Comparison of ENCODE assay signal across 16 cellular contexts in the genomic region with DNA sequence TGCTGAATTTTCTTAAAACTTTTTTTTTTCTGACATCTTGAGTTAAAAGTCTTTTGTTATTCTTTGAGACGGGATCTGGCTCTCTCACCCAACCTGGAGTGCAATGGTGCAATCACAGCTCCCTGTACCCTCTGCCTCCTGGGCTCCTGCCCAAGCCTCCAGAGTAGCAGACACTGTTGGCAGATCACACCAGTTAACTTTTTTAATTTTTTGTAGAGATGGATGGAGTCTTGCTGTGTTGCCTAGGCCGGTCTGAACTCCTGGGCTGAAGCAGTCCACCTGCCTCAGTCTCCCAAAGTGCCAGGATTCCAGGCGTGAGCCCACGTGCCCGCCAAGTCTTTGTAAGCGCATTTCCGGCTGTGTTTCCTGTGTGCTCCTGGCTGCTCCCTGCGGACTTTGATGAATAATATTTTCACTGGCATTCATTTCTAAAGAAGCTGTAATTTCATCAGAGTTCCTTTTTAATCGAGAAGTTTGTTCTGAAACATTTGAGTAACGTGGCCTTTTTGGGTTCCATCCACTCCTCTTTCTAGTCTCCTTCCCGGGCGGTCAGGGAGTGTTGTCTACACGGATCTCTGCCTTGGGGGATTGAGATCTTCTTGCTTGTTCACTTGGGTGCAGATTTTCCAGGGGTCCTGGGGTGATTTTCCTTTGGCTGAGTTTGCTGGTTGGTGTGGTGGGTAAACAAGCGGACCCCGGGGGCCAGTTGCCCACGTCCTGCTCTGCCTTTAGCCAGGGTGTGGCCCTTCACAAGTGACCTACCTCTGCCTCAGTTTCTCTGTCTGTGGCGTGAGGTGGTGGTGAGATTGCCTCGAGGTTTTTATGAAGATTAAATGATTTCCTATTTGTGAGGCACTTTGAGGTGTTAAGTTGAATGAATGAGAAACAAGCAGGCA. TPM values are rescaled to one million over a fixed set of nuclear protein-coding genes. Genes with fewer than 3 reads are reported as not detected.
DNase-seq lines count a peak whose midpoint lies in the region; ATAC-seq and TF ChIP-seq lines count a peak whose summit lies in the region.
"Had no signal": no experiment of that assay in that cellular context is flagged by ENCODE, and none has a peak within 500 bp of the region (broad histone marks: within the 10 kb centered on the region; RNA-seq: fewer than 3 reads in every experiment).

No MANE protein-coding gene starts in this region.

- DNase-seq in HCEC 1CT (peak; percentile 17), left ventricle myocardium inferior (no peak), sciatic nerve (ENCODE audit: low spot score) (no peak), immature natural killer cell (no peak), smooth muscle cell (lab: John Stamatoyannopoulos, UW; ENCODE audit: unreplicated experiment) (no peak), HuH-7.5 (ENCODE audit: low spot score) (no peak)
- DNase-seq in activated CD4-positive, alpha-beta T cell treated with anti-CD3 and anti-CD28 coated beads, Interleukin-2, amount 50 U/mL, for 48 hours: no peak
- DNase-seq: central memory CD4-positive, alpha-beta T cell; foreskin keratinocyte; NCI-H1105; NCI-H510A treated with DMSO at 0.1 percent for 48 hours; SHP77 treated with DMSO at 0.1 percent for 48 hours; stimulated activated CD4-positive, alpha-beta T cell treated with anti-CD3 and anti-CD28 coated beads, Interleukin-4, amount 100 ng/mL, for 4 hours had no signal

- H3K4me1 Mint-ChIP-seq in brain (peaks cover 27% of the 10 kb centered on the region), immature natural killer cell (peaks cover 7 to 9% of the 10 kb centered on the region in 2 donors)

- peak; percentile 94 for ATAC-seq in sciatic nerve
- ATAC-seq: foreskin keratinocyte had no signal

- H3K36me3 Mint-ChIP-seq in brain (peaks cover 57% of the 10 kb centered on the region), immature natural killer cell (peaks cover 8 to 17% (median 10%) of the 10 kb centered on the region in 3 donors)

- peaks cover 27% of the 10 kb centered on the region for H3K4me1 ChIP-seq in left ventricle myocardium inferior
- no peaks in the 10 kb centered on the region for H3K4me1 ChIP-seq in smooth muscle cell (ENCODE audit: low read depth)
- H3K4me1 ChIP-seq: foreskin keratinocyte, pancreas had no signal

- H3K36me3 ChIP-seq in left ventricle myocardium inferior: peaks cover 36% of the 10 kb centered on the region
- H3K36me3 ChIP-seq in smooth muscle cell (ENCODE audit: low read depth): no peaks in the 10 kb centered on the region

- H3K9me3 ChIP-seq in left ventricle myocardium inferior (replicated peaks): no peaks in the 10 kb centered on the region
- no peaks in the 10 kb centered on the region for H3K9me3 ChIP-seq in smooth muscle cell (replicated peaks; ENCODE audit: low read depth)
- H3K9me3 ChIP-seq: pancreas had no signal

- H4K20me1 ChIP-seq in smooth muscle cell (ENCODE audit: low read depth): peaks cover 76% of the 10 kb centered on the region

- no peaks in the 10 kb centered on the region for H3F3A ChIP-seq in smooth muscle cell (ENCODE audit: low read depth)

- no peak overlapping the region for H3K9ac ChIP-seq in smooth muscle cell (ENCODE audit: low read depth)

- H3K27me3 ChIP-seq in left ventricle myocardium inferior (ENCODE audit: low read depth) (no peaks in the 10 kb centered on the region), smooth muscle cell (ENCODE audit: low read depth) (no peaks in the 10 kb centered on the region)
- H3K27me3 ChIP-seq: foreskin keratinocyte, pancreas had no signal

- H3K27ac Mint-ChIP-seq in brain (peak overlapping the region; percentile 36 to 94 (median 58)), immature natural killer cell (peak overlapping the region in 2 of 6 donors; percentile 20 to 62)

- intact Hi-C loops in left ventricle myocardium inferior (cut with micrococcal nuclease) (no loop called here), sciatic nerve (cut with DNase I) (no loop called here)

- H3K9me3 Mint-ChIP-seq in brain: no peaks in the 10 kb centered on the region
- H3K9me3 Mint-ChIP-seq in immature natural killer cell: no peaks in the 10 kb centered on the region

- H3K4me3 ChIP-seq in left ventricle myocardium inferior (no peak overlapping the region), smooth muscle cell (no peak overlapping the region)
- H3K4me3 ChIP-seq: pancreas had no signal

- H3K79me2 ChIP-seq in smooth muscle cell (ENCODE audit: low read depth): peaks cover 18% of the 10 kb centered on the region

- H2AFZ ChIP-seq in smooth muscle cell (ENCODE audit: low read depth): no peak overlapping the region

- no peak overlapping the region for H3K4me3 Mint-ChIP-seq in brain
- no peak overlapping the region for H3K4me3 Mint-ChIP-seq in immature natural killer cell

- no peak for TF ChIP-seq CTCF in brain (conservative IDR thresholded peaks at IDR 0.05)
- TF ChIP-seq CTCF in left ventricle myocardium inferior (IDR thresholded peaks at IDR 0.05; ENCODE audit: borderline replicate concordance): no peak
- TF ChIP-seq CTCF in smooth muscle cell (IDR thresholded peaks at IDR 0.05; ENCODE audit: borderline replicate concordance, insufficient read depth, poor library complexity, severe bottlenecking): no peak

- H3K27me3 Mint-ChIP-seq in brain (no peaks in the 10 kb centered on the region), immature natural killer cell (ENCODE audit: low read depth in 3 of 3) (peaks cover 0 to 5% (median 1%) of the 10 kb centered on the region in 3 donors)

- H3K27ac ChIP-seq in left ventricle myocardium inferior (replicated peaks) (peak overlapping the region; percentile 15), smooth muscle cell (ENCODE audit: low read depth) (no peak overlapping the region)
- H3K27ac ChIP-seq: foreskin keratinocyte, pancreas, VCaP had no signal

- 97% methylated on average over 18 of the region's 18 CpGs for WGBS in smooth muscle cell (ENCODE audit: low lambda C conversion rate)

- H3K4me2 ChIP-seq in smooth muscle cell: no peak overlapping the region

RNA-seq across cellular contexts. Expression of a gene that starts 44.4 kb away (rescaled TPM):
- 27.6 TPM for polyA plus RNA-seq in brain (ENCODE audit: insufficient read depth, low read depth, low replicate concordance)
- 21.5 TPM for total RNA-seq in left ventricle myocardium inferior
- 50.3 TPM for total RNA-seq in sciatic nerve
- polyA plus RNA-seq in immature natural killer cell: 1 to 10 TPM; 6.5 to 7.5 (median 6.6) TPM
- 45.4 and 57.5 TPM in 2 replicates for total RNA-seq in smooth muscle cell
- 29.6 and 30.9 TPM in 2 replicates for polyA plus RNA-seq in smooth muscle cell
